2 cellular contexts compared by ENCODE assay signal in the genomic region with DNA sequence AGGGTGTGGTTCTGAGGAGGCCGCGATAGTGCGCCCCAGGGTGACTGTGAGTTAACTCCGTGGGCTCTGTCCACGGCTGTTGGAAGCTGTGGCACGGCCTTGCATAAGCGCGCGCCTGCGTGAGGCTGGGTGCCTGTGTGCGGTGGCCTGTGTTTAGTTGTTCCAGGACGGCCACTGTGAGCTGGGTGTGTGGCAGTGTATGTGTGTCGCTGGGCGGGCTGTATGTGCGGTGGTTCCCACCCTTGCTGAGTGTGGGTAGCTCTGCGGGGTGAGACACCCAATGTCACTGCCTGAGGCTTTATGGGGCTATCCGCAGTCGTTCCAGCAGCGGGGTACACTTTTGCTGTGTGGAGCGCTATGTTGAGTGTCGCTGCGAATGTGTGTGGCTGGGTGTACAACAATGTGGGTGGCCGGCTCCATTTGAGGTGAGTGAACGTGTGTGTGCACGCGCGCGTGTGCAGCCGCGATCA.
TF ChIP-seq lines count a peak whose summit lies in the region.

No MANE protein-coding gene starts in this region.

TF ChIP-seq in SK-N-SH, 30 proteins besides CTCF, POLR2A, EP300 and RAD21 (continued from another document):
- TF ChIP-seq, protein P1, sequence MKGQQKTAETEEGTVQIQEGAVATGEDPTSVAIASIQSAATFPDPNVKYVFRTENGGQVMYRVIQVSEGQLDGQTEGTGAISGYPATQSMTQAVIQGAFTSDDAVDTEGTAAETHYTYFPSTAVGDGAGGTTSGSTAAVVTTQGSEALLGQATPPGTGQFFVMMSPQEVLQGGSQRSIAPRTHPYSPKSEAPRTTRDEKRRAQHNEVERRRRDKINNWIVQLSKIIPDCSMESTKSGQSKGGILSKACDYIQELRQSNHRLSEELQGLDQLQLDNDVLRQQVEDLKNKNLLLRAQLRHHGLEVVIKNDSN (IDR thresholded peaks at IDR 0.05; ENCODE audit: borderline replicate concordance, low read depth), result no peak
- TF ChIP-seq NFIC (IDR thresholded peaks at IDR 0.05; ENCODE audit: borderline replicate concordance) (no peak), GABPA (IDR thresholded peaks at IDR 0.05; ENCODE audit: low read depth) (no peak), TCF12 (IDR thresholded peaks at IDR 0.05) (no peak), YY1 (IDR thresholded peaks at IDR 0.05; ENCODE audit: low read depth) (no peak), GATA2 (CRISPR knock-in tag; IDR thresholded peaks at IDR 0.05) (no peak), RXRA (IDR thresholded peaks at IDR 0.05; ENCODE audit: borderline replicate concordance, low read depth) (no peak)
- TF ChIP-seq, protein P2, sequence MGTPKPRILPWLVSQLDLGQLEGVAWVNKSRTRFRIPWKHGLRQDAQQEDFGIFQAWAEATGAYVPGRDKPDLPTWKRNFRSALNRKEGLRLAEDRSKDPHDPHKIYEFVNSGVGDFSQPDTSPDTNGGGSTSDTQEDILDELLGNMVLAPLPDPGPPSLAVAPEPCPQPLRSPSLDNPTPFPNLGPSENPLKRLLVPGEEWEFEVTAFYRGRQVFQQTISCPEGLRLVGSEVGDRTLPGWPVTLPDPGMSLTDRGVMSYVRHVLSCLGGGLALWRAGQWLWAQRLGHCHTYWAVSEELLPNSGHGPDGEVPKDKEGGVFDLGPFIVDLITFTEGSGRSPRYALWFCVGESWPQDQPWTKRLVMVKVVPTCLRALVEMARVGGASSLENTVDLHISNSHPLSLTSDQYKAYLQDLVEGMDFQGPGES (IDR thresholded peaks at IDR 0.05; ENCODE audit: low read depth, low read length), result no peak
- TF ChIP-seq, protein P3, sequence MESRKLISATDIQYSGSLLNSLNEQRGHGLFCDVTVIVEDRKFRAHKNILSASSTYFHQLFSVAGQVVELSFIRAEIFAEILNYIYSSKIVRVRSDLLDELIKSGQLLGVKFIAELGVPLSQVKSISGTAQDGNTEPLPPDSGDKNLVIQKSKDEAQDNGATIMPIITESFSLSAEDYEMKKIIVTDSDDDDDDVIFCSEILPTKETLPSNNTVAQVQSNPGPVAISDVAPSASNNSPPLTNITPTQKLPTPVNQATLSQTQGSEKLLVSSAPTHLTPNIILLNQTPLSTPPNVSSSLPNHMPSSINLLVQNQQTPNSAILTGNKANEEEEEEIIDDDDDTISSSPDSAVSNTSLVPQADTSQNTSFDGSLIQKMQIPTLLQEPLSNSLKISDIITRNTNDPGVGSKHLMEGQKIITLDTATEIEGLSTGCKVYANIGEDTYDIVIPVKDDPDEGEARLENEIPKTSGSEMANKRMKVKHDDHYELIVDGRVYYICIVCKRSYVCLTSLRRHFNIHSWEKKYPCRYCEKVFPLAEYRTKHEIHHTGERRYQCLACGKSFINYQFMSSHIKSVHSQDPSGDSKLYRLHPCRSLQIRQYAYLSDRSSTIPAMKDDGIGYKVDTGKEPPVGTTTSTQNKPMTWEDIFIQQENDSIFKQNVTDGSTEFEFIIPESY (IDR thresholded peaks at IDR 0.05; ENCODE audit: borderline replicate concordance, low read depth), result no peak
- TF ChIP-seq, protein P4, sequence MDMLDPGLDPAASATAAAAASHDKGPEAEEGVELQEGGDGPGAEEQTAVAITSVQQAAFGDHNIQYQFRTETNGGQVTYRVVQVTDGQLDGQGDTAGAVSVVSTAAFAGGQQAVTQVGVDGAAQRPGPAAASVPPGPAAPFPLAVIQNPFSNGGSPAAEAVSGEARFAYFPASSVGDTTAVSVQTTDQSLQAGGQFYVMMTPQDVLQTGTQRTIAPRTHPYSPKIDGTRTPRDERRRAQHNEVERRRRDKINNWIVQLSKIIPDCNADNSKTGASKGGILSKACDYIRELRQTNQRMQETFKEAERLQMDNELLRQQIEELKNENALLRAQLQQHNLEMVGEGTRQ (IDR thresholded peaks at IDR 0.05; ENCODE audit: borderline replicate concordance, low read depth, low read length), result no peak
- TF ChIP-seq, protein P5, sequence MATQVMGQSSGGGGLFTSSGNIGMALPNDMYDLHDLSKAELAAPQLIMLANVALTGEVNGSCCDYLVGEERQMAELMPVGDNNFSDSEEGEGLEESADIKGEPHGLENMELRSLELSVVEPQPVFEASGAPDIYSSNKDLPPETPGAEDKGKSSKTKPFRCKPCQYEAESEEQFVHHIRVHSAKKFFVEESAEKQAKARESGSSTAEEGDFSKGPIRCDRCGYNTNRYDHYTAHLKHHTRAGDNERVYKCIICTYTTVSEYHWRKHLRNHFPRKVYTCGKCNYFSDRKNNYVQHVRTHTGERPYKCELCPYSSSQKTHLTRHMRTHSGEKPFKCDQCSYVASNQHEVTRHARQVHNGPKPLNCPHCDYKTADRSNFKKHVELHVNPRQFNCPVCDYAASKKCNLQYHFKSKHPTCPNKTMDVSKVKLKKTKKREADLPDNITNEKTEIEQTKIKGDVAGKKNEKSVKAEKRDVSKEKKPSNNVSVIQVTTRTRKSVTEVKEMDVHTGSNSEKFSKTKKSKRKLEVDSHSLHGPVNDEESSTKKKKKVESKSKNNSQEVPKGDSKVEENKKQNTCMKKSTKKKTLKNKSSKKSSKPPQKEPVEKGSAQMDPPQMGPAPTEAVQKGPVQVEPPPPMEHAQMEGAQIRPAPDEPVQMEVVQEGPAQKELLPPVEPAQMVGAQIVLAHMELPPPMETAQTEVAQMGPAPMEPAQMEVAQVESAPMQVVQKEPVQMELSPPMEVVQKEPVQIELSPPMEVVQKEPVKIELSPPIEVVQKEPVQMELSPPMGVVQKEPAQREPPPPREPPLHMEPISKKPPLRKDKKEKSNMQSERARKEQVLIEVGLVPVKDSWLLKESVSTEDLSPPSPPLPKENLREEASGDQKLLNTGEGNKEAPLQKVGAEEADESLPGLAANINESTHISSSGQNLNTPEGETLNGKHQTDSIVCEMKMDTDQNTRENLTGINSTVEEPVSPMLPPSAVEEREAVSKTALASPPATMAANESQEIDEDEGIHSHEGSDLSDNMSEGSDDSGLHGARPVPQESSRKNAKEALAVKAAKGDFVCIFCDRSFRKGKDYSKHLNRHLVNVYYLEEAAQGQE (IDR thresholded peaks at IDR 0.05; ENCODE audit: low read depth, low read length), result no peak
TF ChIP-seq in SK-N-SH: peak in this region for 0.

TF ChIP-seq in SK-N-SH treated with all-trans-retinoic acid at 6 μM for 48 hours, 23 proteins besides CTCF, POLR2A, EP300 and RAD21 (continued from another document):
- TF ChIP-seq, protein P6, sequence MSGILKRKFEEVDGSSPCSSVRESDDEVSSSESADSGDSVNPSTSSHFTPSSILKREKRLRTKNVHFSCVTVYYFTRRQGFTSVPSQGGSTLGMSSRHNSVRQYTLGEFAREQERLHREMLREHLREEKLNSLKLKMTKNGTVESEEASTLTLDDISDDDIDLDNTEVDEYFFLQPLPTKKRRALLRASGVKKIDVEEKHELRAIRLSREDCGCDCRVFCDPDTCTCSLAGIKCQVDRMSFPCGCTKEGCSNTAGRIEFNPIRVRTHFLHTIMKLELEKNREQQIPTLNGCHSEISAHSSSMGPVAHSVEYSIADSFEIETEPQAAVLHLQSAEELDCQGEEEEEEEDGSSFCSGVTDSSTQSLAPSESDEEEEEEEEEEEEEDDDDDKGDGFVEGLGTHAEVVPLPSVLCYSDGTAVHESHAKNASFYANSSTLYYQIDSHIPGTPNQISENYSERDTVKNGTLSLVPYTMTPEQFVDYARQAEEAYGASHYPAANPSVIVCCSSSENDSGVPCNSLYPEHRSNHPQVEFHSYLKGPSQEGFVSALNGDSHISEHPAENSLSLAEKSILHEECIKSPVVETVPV (CRISPR knock-in tag; IDR thresholded peaks at IDR 0.05), result no peak
- TF ChIP-seq PPARA (CRISPR knock-in tag; IDR thresholded peaks at IDR 0.05; ENCODE audit: borderline replicate concordance) (no peak), OSR1 (CRISPR knock-in tag; IDR thresholded peaks at IDR 0.05) (no peak), ARNTL (CRISPR knock-in tag; IDR thresholded peaks at IDR 0.05; ENCODE audit: borderline replicate concordance, low read depth) (no peak), GLIS3 (CRISPR knock-in tag; IDR thresholded peaks at IDR 0.05) (no peak)
- TF ChIP-seq, protein P7, sequence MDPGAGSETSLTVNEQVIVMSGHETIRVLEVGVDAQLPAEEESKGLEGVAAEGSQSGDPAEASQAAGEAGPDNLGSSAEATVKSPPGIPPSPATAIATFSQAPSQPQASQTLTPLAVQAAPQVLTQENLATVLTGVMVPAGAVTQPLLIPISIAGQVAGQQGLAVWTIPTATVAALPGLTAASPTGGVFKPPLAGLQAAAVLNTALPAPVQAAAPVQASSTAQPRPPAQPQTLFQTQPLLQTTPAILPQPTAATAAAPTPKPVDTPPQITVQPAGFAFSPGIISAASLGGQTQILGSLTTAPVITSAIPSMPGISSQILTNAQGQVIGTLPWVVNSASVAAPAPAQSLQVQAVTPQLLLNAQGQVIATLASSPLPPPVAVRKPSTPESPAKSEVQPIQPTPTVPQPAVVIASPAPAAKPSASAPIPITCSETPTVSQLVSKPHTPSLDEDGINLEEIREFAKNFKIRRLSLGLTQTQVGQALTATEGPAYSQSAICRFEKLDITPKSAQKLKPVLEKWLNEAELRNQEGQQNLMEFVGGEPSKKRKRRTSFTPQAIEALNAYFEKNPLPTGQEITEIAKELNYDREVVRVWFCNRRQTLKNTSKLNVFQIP (CRISPR knock-in tag; IDR thresholded peaks at IDR 0.05; ENCODE audit: borderline replicate concordance, low read depth), result no peak
